Comparison of ENCODE assay signal across 9 cellular contexts in genomic region chr10:110547139-110547761, GRCh38. TPM values are rescaled to one million over a fixed set of nuclear protein-coding genes. Genes with fewer than 3 reads are reported as not detected.
DNase-seq lines count a peak whose midpoint lies in the region; ATAC-seq and TF ChIP-seq lines count a peak whose summit lies in the region.
"Had no signal": no experiment of that assay in that cellular context is flagged by ENCODE, and none has a peak within 500 bp of the region (broad histone marks: within the 10 kb centered on the region; RNA-seq: fewer than 3 reads in every experiment).

No MANE protein-coding gene starts in this region.

- H4K20me1 ChIP-seq in OCI-LY7 (ENCODE audit: insufficient read depth, low read length): no peaks in the 10 kb centered on the region

- H3K27ac ChIP-seq in OCI-LY7 (ENCODE audit: low read depth, low read length, poor library complexity, severe bottlenecking): no peak overlapping the region

- no peaks in the 10 kb centered on the region for H3K79me2 ChIP-seq in OCI-LY7 (ENCODE audit: insufficient read depth, low read depth, low read length)

- CTCF ChIA-PET in OCI-LY7 (lab: Charles Lee; ENCODE audit: unreplicated experiment): interaction anchor here (0.8 to 1.4 kb wide), 8 partner anchors 54 to 242 kb away, joined by 3 to 24 read pairs (median 4); partner anchors contain the start of gene SMNDC1

- H3K27me3 Mint-ChIP-seq in activated T-cell treated with anti-CD3 and anti-CD28 coated beads, Interleukin-2, amount 50 U/mL, for 72 hours (ENCODE audit: low read depth): peaks cover 33% of the 10 kb centered on the region
- peaks cover 14% of the 10 kb centered on the region for H3K27me3 Mint-ChIP-seq in activated T-cell treated with anti-CD3 and anti-CD28 coated beads, Interleukin-2, amount 50 U/mL, for 24 hours
- H3K27me3 Mint-ChIP-seq in memory B cell: peaks cover 11% of the 10 kb centered on the region

- no peak for DNase-seq in activated T-cell treated with anti-CD3 and anti-CD28 coated beads, Interleukin-2, amount 50 U/mL, for 72 hours
- DNase-seq in activated T-cell treated with anti-CD3 and anti-CD28 coated beads, Interleukin-2, amount 50 U/mL, for 24 hours: no peak
- peak; percentile 86 for DNase-seq in OCI-LY7 (ENCODE audit: low spot score)
- DNase-seq in dedifferentiated amniotic fluid mesenchymal stem cell (ENCODE audit: extremely low spot score): peak; percentile 87
- peak in 1 of 2 donors; percentile 58 for DNase-seq in memory B cell (ENCODE audit: low spot score in 2 of 2)

- intact Hi-C loops in OCI-LY7 (cut with micrococcal nuclease; ENCODE audit: unreplicated experiment): loop anchor here (1.0 to 5.0 kb wide), 5 partner anchors 42 to 236 kb away; no protein-coding TSS in a partner anchor

- H3K9me3 ChIP-seq in OCI-LY7 (ENCODE audit: low read length): no peaks in the 10 kb centered on the region

- peak overlapping the region; percentile 19; the same call in 1 of the 2 replicates for H3K4me2 ChIP-seq in OCI-LY7 (ENCODE audit: low read length)

- peak overlapping the region; percentile 60; the same call in 1 of the 2 replicates for H2AFZ ChIP-seq in OCI-LY7 (ENCODE audit: low read length)

- ATAC-seq in activated T-cell treated with anti-CD3 and anti-CD28 coated beads, Interleukin-2, amount 50 U/mL, for 72 hours (replicated peaks in 1 of 2): peak; percentile 69 to 73
- ATAC-seq in HG03442 (IDR thresholded peaks at IDR 0.05; ENCODE audit: unreplicated experiment) (peak; percentile 57), memory B cell (ENCODE audit: low read depth) (peak; percentile 78), HG03439 (IDR thresholded peaks at IDR 0.05; ENCODE audit: unreplicated experiment) (no peak), HG02642 (IDR thresholded peaks at IDR 0.05; ENCODE audit: poor library complexity, unreplicated experiment) (no peak)

- H3K4me1 ChIP-seq in OCI-LY7 (ENCODE audit: insufficient read depth, low read length, poor library complexity, severe bottlenecking): peaks cover 15% of the 10 kb centered on the region

- H3K4me3 Mint-ChIP-seq in activated T-cell treated with anti-CD3 and anti-CD28 coated beads, Interleukin-2, amount 50 U/mL, for 72 hours: peak overlapping the region; percentile 14 to 75
- H3K4me3 Mint-ChIP-seq in activated T-cell treated with anti-CD3 and anti-CD28 coated beads, Interleukin-2, amount 50 U/mL, for 24 hours: no peak overlapping the region
- no peak overlapping the region for H3K4me3 Mint-ChIP-seq in memory B cell
- H3K4me3 Mint-ChIP-seq: central memory CD8-positive, alpha-beta T cell had no signal

- H3K4me1 Mint-ChIP-seq in activated T-cell treated with anti-CD3 and anti-CD28 coated beads, Interleukin-2, amount 50 U/mL, for 72 hours (ENCODE audit: low read depth): peaks cover 16% of the 10 kb centered on the region
- peaks cover 11% of the 10 kb centered on the region for H3K4me1 Mint-ChIP-seq in activated T-cell treated with anti-CD3 and anti-CD28 coated beads, Interleukin-2, amount 50 U/mL, for 24 hours (ENCODE audit: low read depth)
- peaks cover 4% of the 10 kb centered on the region for H3K4me1 Mint-ChIP-seq in memory B cell

- H3K36me3 ChIP-seq in OCI-LY7 (ENCODE audit: insufficient read depth, low read length): no peaks in the 10 kb centered on the region

- POLR2A ChIA-PET in OCI-LY7 (lab: Charles Lee): interaction anchor here (0.5 to 3.0 kb wide), 15 partner anchors 12 to 331 kb away, joined by 3 to 18 read pairs (median 4); partner anchors contain the start of genes DUSP5 and SMNDC1

- H3K36me3 Mint-ChIP-seq in activated T-cell treated with anti-CD3 and anti-CD28 coated beads, Interleukin-2, amount 50 U/mL, for 72 hours (ENCODE audit: insufficient read depth in 2 of 2): no peaks in the 10 kb centered on the region
- no peaks in the 10 kb centered on the region for H3K36me3 Mint-ChIP-seq in activated T-cell treated with anti-CD3 and anti-CD28 coated beads, Interleukin-2, amount 50 U/mL, for 24 hours (ENCODE audit: low read depth)
- no peaks in the 10 kb centered on the region for H3K36me3 Mint-ChIP-seq in memory B cell

- no peak overlapping the region for H3K4me3 ChIP-seq in OCI-LY7 (ENCODE audit: low read depth, low read length, poor library complexity, severe bottlenecking)

- H3K9me3 Mint-ChIP-seq in activated T-cell treated with anti-CD3 and anti-CD28 coated beads, Interleukin-2, amount 50 U/mL, for 72 hours: no peaks in the 10 kb centered on the region
- H3K9me3 Mint-ChIP-seq in activated T-cell treated with anti-CD3 and anti-CD28 coated beads, Interleukin-2, amount 50 U/mL, for 24 hours: no peaks in the 10 kb centered on the region
- H3K9me3 Mint-ChIP-seq in memory B cell: no peaks in the 10 kb centered on the region
- H3K9me3 Mint-ChIP-seq: central memory CD8-positive, alpha-beta T cell had no signal

- no peaks in the 10 kb centered on the region for H3K9me2 ChIP-seq in OCI-LY7 (ENCODE audit: insufficient read depth, low read length)

- TF ChIP-seq CTCF in OCI-LY7 (conservative IDR thresholded peaks at IDR 0.05; ENCODE audit: low read length): peak; percentile 98

- no TSS peak for BruUV-seq in OCI-LY7 (replicated peaks; lab: Mats Ljungman, UMichigan)

- peak overlapping the region; percentile 79 for H3K27ac Mint-ChIP-seq in activated T-cell treated with anti-CD3 and anti-CD28 coated beads, Interleukin-2, amount 50 U/mL, for 72 hours
- no peak overlapping the region for H3K27ac Mint-ChIP-seq in activated T-cell treated with anti-CD3 and anti-CD28 coated beads, Interleukin-2, amount 50 U/mL, for 24 hours
- H3K27ac Mint-ChIP-seq in memory B cell: no peak overlapping the region

RNA-seq across cellular contexts. Expression of gene SMC3, which starts 20.2 kb away (rescaled TPM):
- 10 to 100 TPM; 79.7 to 85.6 TPM for total RNA-seq in activated T-cell treated with anti-CD3 and anti-CD28 coated beads, Interleukin-2, amount 50 U/mL, for 72 hours
- 38.4 and 50.0 TPM in 2 replicates for total RNA-seq in OCI-LY7 (2014; rRNA removed; shearing (Covaris generic))
- total RNA-seq in OCI-LY7 (2022): 73.4 and 83.6 TPM in 2 replicates

RNA-seq across cellular contexts. Expression of gene DUSP5, which starts 49.5 kb away (rescaled TPM):
- 100 to 1,000 TPM; 122 to 242 TPM for total RNA-seq in activated T-cell treated with anti-CD3 and anti-CD28 coated beads, Interleukin-2, amount 50 U/mL, for 72 hours
- total RNA-seq in OCI-LY7 (2014; rRNA removed; shearing (Covaris generic)): 0.06 and 0.08 TPM in 2 replicates
- 0.28 and 0.97 TPM in 2 replicates for total RNA-seq in OCI-LY7 (2022)

Comparison
In these comparisons a context has a peak if more than half of its experiments do, and no peak if none do; other contexts are left out.
1. H3K4me3 Mint-ChIP-seq: peak in activated T-cell treated with anti-CD3 and anti-CD28 coated beads, Interleukin-2, amount 50 U/mL, for 72 hours (2 of 2); none in activated T-cell treated with anti-CD3 and anti-CD28 coated beads, Interleukin-2, amount 50 U/mL, for 24 hours (single experiment) and memory B cell (single experiment).
2. ATAC-seq: peak in activated T-cell treated with anti-CD3 and anti-CD28 coated beads, Interleukin-2, amount 50 U/mL, for 72 hours (2 of 2), HG03442 (single experiment) and memory B cell (single experiment); none in HG03439 (single experiment) and HG02642 (single experiment).
3. DNase-seq: peak in OCI-LY7 (single experiment) and dedifferentiated amniotic fluid mesenchymal stem cell (single experiment); none in activated T-cell treated with anti-CD3 and anti-CD28 coated beads, Interleukin-2, amount 50 U/mL, for 72 hours (0 of 2) and activated T-cell treated with anti-CD3 and anti-CD28 coated beads, Interleukin-2, amount 50 U/mL, for 24 hours (single experiment).
4. RNA of gene DUSP5, which starts 49.5 kb away (total RNA-seq): 122 to 242 TPM in activated T-cell treated with anti-CD3 and anti-CD28 coated beads, Interleukin-2, amount 50 U/mL, for 72 hours; 0.06 to 0.97 TPM in OCI-LY7; every median in the first group is over 10 times any median in the second.